13 cellular contexts compared by ENCODE assay signal in genomic region chr3:192082733-192083660, GRCh38.
A peak's percentile ranks its signal among the peaks of the same experiment; 100 is the strongest.
DNase-seq lines count a peak whose midpoint lies in the region; ATAC-seq and TF ChIP-seq lines count a peak whose summit lies in the region.
"Had no signal": no experiment of that assay in that cellular context is flagged by ENCODE, and none has a peak within 500 bp of the region (broad histone marks: within the 10 kb centered on the region; RNA-seq: fewer than 3 reads in every experiment).

No MANE protein-coding gene starts in this region.

- no peaks in the 10 kb centered on the region for H3K27me3 Mint-ChIP-seq in activated T-helper 2 cell treated with anti-CD3 and anti-CD28 coated beads, Interferon-gamma antibody, Interleukin-2, Interleukin-4, amounts not matched to agents 10 μg/mL and 5 μg/mL and 100 μg/mL, durations not matched to agents 14 hours and 24 hours and 36 hours (ENCODE audit: low read depth)

- no peak overlapping the region for H3K4me3 Mint-ChIP-seq in activated T-helper 2 cell treated with anti-CD3 and anti-CD28 coated beads, Interferon-gamma antibody, Interleukin-2, Interleukin-4, amounts not matched to agents 10 μg/mL and 5 μg/mL and 100 μg/mL, durations not matched to agents 14 hours and 24 hours and 36 hours (ENCODE audit: low read depth)
- H3K4me3 Mint-ChIP-seq: H9 had no signal

- no peak overlapping the region for H3K9ac ChIP-seq in SU-DHL-6 (ENCODE audit: low read length)

- H3K9me3 Mint-ChIP-seq in activated T-helper 2 cell treated with anti-CD3 and anti-CD28 coated beads, Interferon-gamma antibody, Interleukin-2, Interleukin-4, amounts not matched to agents 10 μg/mL and 5 μg/mL and 100 μg/mL, durations not matched to agents 14 hours and 24 hours and 36 hours, result no peaks in the 10 kb centered on the region
- H3K9me3 Mint-ChIP-seq: H9 had no signal

- peak overlapping the region; percentile 40 for H2AFZ ChIP-seq in SU-DHL-6 (ENCODE audit: low read depth, low read length, severe bottlenecking)

- H3K36me3 ChIP-seq in SU-DHL-6 (ENCODE audit: low read length), result peaks cover 4% of the 10 kb centered on the region
- no peaks in the 10 kb centered on the region for H3K36me3 ChIP-seq in aorta (ENCODE audit: control insufficient read depth in 1 of 2, insufficient read depth in 2 of 2, low read length in 1 of 2)
- H3K36me3 ChIP-seq: SJSA1 had no signal

- H3K27ac Mint-ChIP-seq in activated T-helper 2 cell treated with anti-CD3 and anti-CD28 coated beads, Interferon-gamma antibody, Interleukin-2, Interleukin-4, amounts not matched to agents 10 μg/mL and 5 μg/mL and 100 μg/mL, durations not matched to agents 14 hours and 24 hours and 36 hours, result no peak overlapping the region
- H3K27ac Mint-ChIP-seq: H9 had no signal

- H3K4me3 ChIP-seq in SU-DHL-6 (ENCODE audit: insufficient read depth, low read length, poor library complexity, severe bottlenecking), result no peak overlapping the region
- H3K4me3 ChIP-seq in aorta (ENCODE audit: low read length in 2 of 2), result no peak overlapping the region
- H3K4me3 ChIP-seq: SJSA1 had no signal

- no peak for TF ChIP-seq CTCF in SU-DHL-6 (IDR thresholded peaks at IDR 0.05; ENCODE audit: insufficient read depth, low read length, poor library complexity, severe bottlenecking)

- H3K9me2 ChIP-seq in SU-DHL-6 (replicated peaks; ENCODE audit: insufficient read depth, low read length), result no peaks in the 10 kb centered on the region

- H3K79me2 ChIP-seq in SU-DHL-6 (ENCODE audit: insufficient read depth, low read length), result no peaks in the 10 kb centered on the region

- DNase-seq in HPDE6-E6E7 (ENCODE audit: extremely low spot score), result no peak
- DNase-seq in cardiac septum (ENCODE audit: low spot score), result no peak
- DNase-seq in aorta, result no peak
- DNase-seq in activated T-helper 2 cell treated with anti-CD3 and anti-CD28 coated beads, Interferon-gamma antibody, Interleukin-2, Interleukin-4, amounts not matched to agents 10 μg/mL and 5 μg/mL and 100 μg/mL, durations not matched to agents 14 hours and 24 hours and 36 hours (ENCODE audit: low spot score), result no peak
- DNase-seq: activated CD8-positive, alpha-beta memory T cell treated with anti-CD3 and anti-CD28 coated beads for 24 hours; DMS 273 treated with DMSO at 0.1 percent for 48 hours; H9; NCI-H1105 had no signal

- H3K9me3 ChIP-seq in SU-DHL-6 (ENCODE audit: insufficient read depth, low read length) (no peaks in the 10 kb centered on the region), aorta (ENCODE audit: control insufficient read depth, low read length) (no peaks in the 10 kb centered on the region)
- H3K9me3 ChIP-seq: SJSA1 had no signal

- peak; percentile 97 for ATAC-seq in GM18861 (IDR thresholded peaks at IDR 0.05; ENCODE audit: unreplicated experiment)
- peak; percentile 97 for ATAC-seq in GM21447 (IDR thresholded peaks at IDR 0.05; ENCODE audit: unreplicated experiment)
- ATAC-seq in HG03095 (IDR thresholded peaks at IDR 0.05; ENCODE audit: unreplicated experiment), result peak; percentile 97
- no peak for ATAC-seq in aorta (ENCODE audit: low FRiP score)

- WGBS in aorta, 2 donors, result 54% methylated on average over 5 of the region's 5 CpGs

- no peaks in the 10 kb centered on the region for H3K36me3 Mint-ChIP-seq in activated T-helper 2 cell treated with anti-CD3 and anti-CD28 coated beads, Interferon-gamma antibody, Interleukin-2, Interleukin-4, amounts not matched to agents 10 μg/mL and 5 μg/mL and 100 μg/mL, durations not matched to agents 14 hours and 24 hours and 36 hours (ENCODE audit: low read depth)

- H3K27ac ChIP-seq in SU-DHL-6 (ENCODE audit: low read depth, low read length) (no peak overlapping the region), aorta (ENCODE audit: low read depth in 1 of 2, low read length in 2 of 2) (no peak overlapping the region)
- H3K27ac ChIP-seq: SJSA1 had no signal

- H3K27me3 ChIP-seq in SU-DHL-6 (ENCODE audit: low read length), result no peaks in the 10 kb centered on the region
- no peaks in the 10 kb centered on the region for H3K27me3 ChIP-seq in aorta (ENCODE audit: control insufficient read depth in 1 of 2, insufficient read depth in 2 of 2, low read length in 1 of 2)
- H3K27me3 ChIP-seq: SJSA1 had no signal

- H4K20me1 ChIP-seq in SU-DHL-6 (ENCODE audit: low read depth, low read length), result no peaks in the 10 kb centered on the region

- H3K4me1 Mint-ChIP-seq in activated T-helper 2 cell treated with anti-CD3 and anti-CD28 coated beads, Interferon-gamma antibody, Interleukin-2, Interleukin-4, amounts not matched to agents 10 μg/mL and 5 μg/mL and 100 μg/mL, durations not matched to agents 14 hours and 24 hours and 36 hours (ENCODE audit: low read depth), result no peaks in the 10 kb centered on the region

- no peak overlapping the region for H3K4me2 ChIP-seq in SU-DHL-6 (ENCODE audit: low read depth, low read length, poor library complexity, severe bottlenecking)

- no peaks in the 10 kb centered on the region for H3K4me1 ChIP-seq in aorta (ENCODE audit: control insufficient read depth in 1 of 2, insufficient read depth in 2 of 2, low read length in 2 of 2)
- H3K4me1 ChIP-seq: SJSA1 had no signal

- intact Hi-C loops in cardiac septum (cut with DNase I), result no loop called here
- intact Hi-C loops in aorta (cut with DNase I), result no loop called here
- intact Hi-C loops in activated T-helper 2 cell treated with anti-CD3 and anti-CD28 coated beads, Interferon-gamma antibody, Interleukin-2, Interleukin-4, amounts not matched to agents 10 μg/mL and 5 μg/mL and 100 μg/mL, durations not matched to agents 14 hours and 24 hours and 36 hours (cut with micrococcal nuclease), result no loop called here

- no peaks in the 10 kb centered on the region for H3F3A ChIP-seq in SU-DHL-6 (ENCODE audit: insufficient read depth)
